1 cellular context compared by ENCODE assay signal in the genomic region with DNA sequence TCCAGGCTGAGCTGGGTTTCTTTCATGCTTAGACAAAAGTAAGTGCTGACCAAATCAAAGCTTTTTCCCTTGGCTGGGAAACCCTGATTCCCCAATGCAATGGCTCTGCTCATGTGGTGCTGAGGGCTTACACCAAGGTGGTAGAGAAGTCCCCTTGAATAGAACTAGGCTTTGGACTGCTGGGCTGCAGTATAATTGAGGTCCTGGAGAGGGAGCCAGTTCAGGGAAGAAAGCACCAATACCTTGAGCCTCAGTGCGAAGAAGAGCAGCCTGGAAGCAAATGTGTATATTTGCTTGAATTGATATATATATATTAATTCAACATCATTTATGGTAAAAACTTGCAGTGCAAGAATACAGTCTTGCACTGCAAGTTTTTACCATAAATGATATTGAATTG.
TF ChIP-seq lines count a peak whose summit lies in the region.

No MANE protein-coding gene starts in this region.

TF ChIP-seq in K562, 482 proteins besides CTCF, POLR2A, EP300 and RAD21:
- no peak for TF ChIP-seq ZBTB5 (IDR thresholded peaks at IDR 0.05)
- no peak for TF ChIP-seq HSF4 (CRISPR knock-in tag; IDR thresholded peaks at IDR 0.05; ENCODE audit: borderline replicate concordance)
- TF ChIP-seq CCNT2 (IDR thresholded peaks at IDR 0.05; ENCODE audit: borderline replicate concordance, extremely low read depth, insufficient read length, low read depth, low read length), result no peak
- no peak for TF ChIP-seq HDAC8 (tag; IDR thresholded peaks at IDR 0.05)
- no peak for TF ChIP-seq GATA2 (CRISPR knock-in tag; IDR thresholded peaks at IDR 0.05)
- TF ChIP-seq ESRRA (IDR thresholded peaks at IDR 0.05; ENCODE audit: borderline replicate concordance, low read depth), result no peak
- TF ChIP-seq TAL1 (IDR thresholded peaks at IDR 0.05), result no peak
- TF ChIP-seq TSC22D4 (tag; IDR thresholded peaks at IDR 0.05), result no peak
